13 cellular contexts compared by ENCODE assay signal in the genomic region with DNA sequence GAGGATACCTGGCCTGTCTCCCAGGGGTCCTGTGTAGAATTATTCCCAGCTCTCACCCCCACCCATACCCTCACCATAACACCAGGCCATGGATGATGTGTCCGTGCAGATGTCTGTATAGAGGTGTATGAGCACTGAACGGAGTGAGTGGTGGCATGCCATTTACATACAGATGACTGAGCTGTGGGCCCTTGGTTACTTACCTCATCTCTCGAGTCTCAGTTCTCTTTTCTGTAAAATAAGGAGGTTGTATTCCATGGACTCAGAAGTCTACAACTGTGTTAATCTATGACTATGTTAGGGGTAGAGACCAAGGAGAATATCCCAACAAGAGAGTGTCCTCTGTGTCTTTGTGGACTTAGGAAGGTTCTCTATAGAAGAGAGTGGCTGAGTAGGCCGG.
DNase-seq lines count a peak whose midpoint lies in the region; ATAC-seq and TF ChIP-seq lines count a peak whose summit lies in the region.
"Had no signal": no experiment of that assay in that cellular context is flagged by ENCODE, and none has a peak within 500 bp of the region (broad histone marks: within the 10 kb centered on the region; RNA-seq: fewer than 3 reads in every experiment).

No MANE protein-coding gene starts in this region.

- H3K9me3 Mint-ChIP-seq in dendritic cell treated with granulocyte-macrophage colony-stimulating factor and Interleukin-4, amounts not matched to agents 40 ng/mL and 50 ng/mL, for 4 days = no peaks in the 10 kb centered on the region
- H3K9me3 Mint-ChIP-seq: activated T-cell treated with anti-CD3 and anti-CD28 coated beads, Interleukin-2, amount 50 U/mL, for 4 hours had no signal

- H3K4me1 Mint-ChIP-seq in dendritic cell treated with granulocyte-macrophage colony-stimulating factor and Interleukin-4, amounts not matched to agents 40 ng/mL and 50 ng/mL, for 4 days (ENCODE audit: low read depth) = peaks cover 32% of the 10 kb centered on the region

- H4K8ac ChIP-seq in trophoblast cell (ENCODE audit: low read depth, low read length) = no peak overlapping the region

- H3K4ac ChIP-seq in trophoblast cell (ENCODE audit: low read depth, low read length) = no peak overlapping the region

- no peak overlapping the region for H2BK12ac ChIP-seq in trophoblast cell (ENCODE audit: low read length)

- H4K20me1 ChIP-seq in MM.1S (ENCODE audit: insufficient read depth, low read length) = no peaks in the 10 kb centered on the region

- H3K79me2 ChIP-seq in MM.1S (ENCODE audit: low read length) (no peaks in the 10 kb centered on the region), trophoblast cell (ENCODE audit: control insufficient read depth, insufficient read depth, low read length, poor library complexity) (no peaks in the 10 kb centered on the region)

- H3K9ac ChIP-seq in MM.1S (ENCODE audit: low read length) = no peak overlapping the region
- no peak overlapping the region for H3K9ac ChIP-seq in trophoblast cell (ENCODE audit: low read length)

- no peaks in the 10 kb centered on the region for H3K4me1 ChIP-seq in MM.1S (ENCODE audit: low read length)
- peaks cover 0 to 6% of the 10 kb centered on the region in 2 experiments for H3K4me1 ChIP-seq in trophoblast cell (ENCODE audit: control insufficient read depth in 1 of 2, insufficient read depth in 2 of 2, low read length in 2 of 2)
- H3K4me1 ChIP-seq: BE2C had no signal

- intact Hi-C loops in dendritic cell treated with granulocyte-macrophage colony-stimulating factor and Interleukin-4, amounts not matched to agents 40 ng/mL and 50 ng/mL, for 4 days (cut with micrococcal nuclease) = no loop called here

- H3K27me3 ChIP-seq in MM.1S (replicated peaks; ENCODE audit: insufficient read depth, low read length) = peaks cover 51% of the 10 kb centered on the region
- H3K27me3 ChIP-seq in trophoblast cell (ENCODE audit: insufficient read depth, low read length) = peaks cover 7% of the 10 kb centered on the region

- H3K9me3 ChIP-seq in MM.1S (replicated peaks; ENCODE audit: insufficient read depth, low read length) (no peaks in the 10 kb centered on the region), trophoblast cell (ENCODE audit: insufficient read depth, low read depth, low read length) (no peaks in the 10 kb centered on the region)
- H3K9me3 ChIP-seq: BE2C had no signal

- no peak for TF ChIP-seq CTCF in MM.1S (IDR thresholded peaks at IDR 0.05; ENCODE audit: low read length)

- peaks cover 71% of the 10 kb centered on the region for H3K27me3 Mint-ChIP-seq in dendritic cell treated with granulocyte-macrophage colony-stimulating factor and Interleukin-4, amounts not matched to agents 40 ng/mL and 50 ng/mL, for 4 days

- H3K4me2 ChIP-seq in MM.1S (ENCODE audit: low read depth, low read length) = no peak overlapping the region
- H3K4me2 ChIP-seq in trophoblast cell (ENCODE audit: low read length) = no peak overlapping the region

- no CpG with 5 or more reads among the region's 4 CpGs for WGBS in trophoblast cell (ENCODE audit: extremely low coverage, insufficient coverage, insufficient read length)

- H2BK120ac ChIP-seq in trophoblast cell (ENCODE audit: insufficient read depth, low read length, poor library complexity) = no peak overlapping the region

- no peak overlapping the region for H3K4me3 Mint-ChIP-seq in dendritic cell treated with granulocyte-macrophage colony-stimulating factor and Interleukin-4, amounts not matched to agents 40 ng/mL and 50 ng/mL, for 4 days
- H3K4me3 Mint-ChIP-seq: activated T-cell treated with anti-CD3 and anti-CD28 coated beads, Interleukin-2, amount 50 U/mL, for 4 hours had no signal

- H4K91ac ChIP-seq in trophoblast cell (ENCODE audit: low read depth, low read length) = no peak overlapping the region

- H3K18ac ChIP-seq in trophoblast cell (ENCODE audit: low read length) = no peak overlapping the region

- no peak overlapping the region for H3K23ac ChIP-seq in trophoblast cell (ENCODE audit: low read length)

- H3K14ac ChIP-seq in trophoblast cell (ENCODE audit: low read length) = no peak overlapping the region

- H2AFZ ChIP-seq in MM.1S (ENCODE audit: low read length) = no peak overlapping the region
- no peak overlapping the region for H2AFZ ChIP-seq in trophoblast cell (ENCODE audit: insufficient read depth, low read length, poor library complexity)

- DNase-seq in MM.1S = no peak
- DNase-seq in trophoblast cell = no peak
- no peak for DNase-seq in cerebellar cortex (ENCODE audit: low spot score)
- DNase-seq: activated T-cell treated with anti-CD3 and anti-CD28 coated beads, Interleukin-2, amount 50 U/mL, for 4 hours; BE2C; glutamatergic neuron; nucleus accumbens; stimulated activated CD4-positive, alpha-beta T cell treated with anti-CD3 and anti-CD28 coated beads, Interleukin-12 subunit alpha, Interleukin-12 subunit beta, amount 100 ng/mL, for 4 hours had no signal

- no peaks in the 10 kb centered on the region for H3K9me2 ChIP-seq in MM.1S (replicated peaks; ENCODE audit: insufficient read depth, low read length)

- no peaks in the 10 kb centered on the region for H3F3A ChIP-seq in MM.1S (ENCODE audit: insufficient read depth, low read length)

- no peak overlapping the region for H2BK5ac ChIP-seq in trophoblast cell (ENCODE audit: low read depth, low read length, poor library complexity)

- ATAC-seq in GM18517 (IDR thresholded peaks at IDR 0.05; ENCODE audit: unreplicated experiment) (peak; percentile 66), GM21423 (IDR thresholded peaks at IDR 0.05; ENCODE audit: unreplicated experiment) (peak; percentile 89), HG03135 (IDR thresholded peaks at IDR 0.05; ENCODE audit: unreplicated experiment) (peak; percentile 79), HG02970 (IDR thresholded peaks at IDR 0.05; ENCODE audit: low FRiP score, unreplicated experiment) (no peak)
- ATAC-seq: activated T-cell treated with anti-CD3 and anti-CD28 coated beads, Interleukin-2, amount 50 U/mL, for 4 hours had no signal

- H3K4me3 ChIP-seq in MM.1S (ENCODE audit: low read length) (no peak overlapping the region), trophoblast cell (ENCODE audit: low read depth, low read length) (no peak overlapping the region)

- H2AK5ac ChIP-seq in trophoblast cell (ENCODE audit: low read length) = no peak overlapping the region

- no peaks in the 10 kb centered on the region for H3K36me3 Mint-ChIP-seq in dendritic cell treated with granulocyte-macrophage colony-stimulating factor and Interleukin-4, amounts not matched to agents 40 ng/mL and 50 ng/mL, for 4 days (ENCODE audit: low read depth)

- H3K79me1 ChIP-seq in trophoblast cell (ENCODE audit: low read length) = no peaks in the 10 kb centered on the region

- no peak overlapping the region for H4K12ac ChIP-seq in trophoblast cell (ENCODE audit: low read depth, low read length)

- H3K27ac ChIP-seq in MM.1S (ENCODE audit: low read length) (no peak overlapping the region), trophoblast cell (ENCODE audit: low read depth, low read length) (no peak overlapping the region)

- peak overlapping the region; percentile 25 for H3K27ac Mint-ChIP-seq in dendritic cell treated with granulocyte-macrophage colony-stimulating factor and Interleukin-4, amounts not matched to agents 40 ng/mL and 50 ng/mL, for 4 days

- no peaks in the 10 kb centered on the region for H3K36me3 ChIP-seq in MM.1S (replicated peaks; ENCODE audit: insufficient read depth, low read length)
- no peaks in the 10 kb centered on the region for H3K36me3 ChIP-seq in trophoblast cell (ENCODE audit: control insufficient read depth in 1 of 2, insufficient read depth in 2 of 2, low read length in 2 of 2)
- H3K36me3 ChIP-seq: BE2C had no signal
